ENCODE assay signal across 6 cellular contexts in the genomic region with DNA sequence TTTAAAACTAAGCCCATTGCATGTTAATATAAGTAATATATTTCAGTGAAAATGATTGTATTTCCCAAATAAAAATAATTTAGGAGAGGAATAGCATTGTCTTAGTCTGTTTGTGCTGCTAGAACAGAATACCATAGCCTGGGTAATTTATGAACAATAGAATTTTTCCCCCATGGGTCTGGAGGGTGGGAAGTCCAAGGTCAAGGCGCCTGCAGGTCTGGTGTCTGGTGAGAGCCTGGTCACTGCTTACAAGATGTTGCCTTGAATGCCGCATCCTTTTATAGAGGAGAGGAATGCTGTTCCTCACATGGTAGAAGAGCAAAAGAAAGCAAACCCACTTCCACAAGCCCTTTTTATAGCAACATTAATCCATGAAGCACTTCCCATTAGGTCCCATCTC.
"Had no signal": no experiment of that assay in that cellular context is flagged by ENCODE, and none has a peak within 500 bp of the region (broad histone marks: within the 10 kb centered on the region; RNA-seq: fewer than 3 reads in every experiment).

No MANE protein-coding gene starts in this region.

- H3K27ac ChIP-seq: HL-60 had no signal

- H3K4me3 ChIP-seq: K562 had no signal

- DNase-seq: IMR-90, KBM-7, KG1 had no signal

- FAIRE-seq: HTR-8/SVneo, K562 had no signal

- ATAC-seq: K562 had no signal
